Comparison of ENCODE assay signal across 8 cellular contexts in genomic region chr10:74244097-74244685, GRCh38.
DNase-seq lines count a peak whose midpoint lies in the region; ATAC-seq and TF ChIP-seq lines count a peak whose summit lies in the region.

No MANE protein-coding gene starts in this region.

- no peaks in the 10 kb centered on the region for H3K9me3 ChIP-seq in transverse colon

- no peaks in the 10 kb centered on the region for H3K4me1 ChIP-seq in transverse colon

- H3K4me3 ChIP-seq in WI38 (ENCODE audit: low read depth, low read length) (no peak overlapping the region), transverse colon (no peak overlapping the region)

- H3K27me3 ChIP-seq in transverse colon: no peaks in the 10 kb centered on the region

- TF ChIP-seq POLR2A in transverse colon (IDR thresholded peaks at IDR 0.05): no peak

- WGBS in transverse colon (ENCODE audit: low coverage in 1 of 2), 2 donors: 3 to 5% methylated on average over 3 of the region's 3 CpGs

- DNase-seq in NCI-H510A treated with DMSO at 0.1 percent for 48 hours (lab: John Stamatoyannopoulos, UW) (peak; percentile 61), NCI-H510A (lab: John Stamatoyannopoulos, UW) (no peak), HT-29 (ENCODE audit: low spot score) (peak; percentile 74), glomerular visceral epithelial cell (ENCODE audit: extremely low spot score) (peak; percentile 50), transverse colon (no peak)

- in situ Hi-C loops in transverse colon (cut with MboI; ENCODE audit: low pct_ligation_motif_present in 1 of 4, low pct_unique_long_range_greater_than_20kb in 1 of 4, low sequenced_read_pairs in 3 of 4): loop anchor here in 1 of 4 donors (10.0 kb wide), 1 partner anchor 851 kb away; a partner anchor contains a TSS

- no peaks in the 10 kb centered on the region for H3K36me3 ChIP-seq in transverse colon

- ATAC-seq in HG03039 (IDR thresholded peaks at IDR 0.05; ENCODE audit: unreplicated experiment): no peak
- no peak for ATAC-seq in GM18502 (IDR thresholded peaks at IDR 0.05; ENCODE audit: poor library complexity, unreplicated experiment)

- H3K27ac ChIP-seq in transverse colon: no peak overlapping the region

- TF ChIP-seq CTCF in WI38 (IDR thresholded peaks at IDR 0.05; ENCODE audit: low read depth, low read length) (0 out of 2 replicates have a peak, but pooled peaks have one; percentile 12), transverse colon (IDR thresholded peaks at IDR 0.05) (peak; percentile 47 to 58 (median 50))

- intact Hi-C loops in transverse colon (cut with DNase I; ENCODE audit: low total_unique reads): no loop called here

- no peak for TF ChIP-seq EP300 in transverse colon (IDR thresholded peaks at IDR 0.05; ENCODE audit: low read depth)

Comparison
In these comparisons a context has a peak if more than half of its experiments do, and no peak if none do; other contexts are left out.
1. DNase-seq: peak in NCI-H510A treated with DMSO at 0.1 percent for 48 hours (single experiment), HT-29 (single experiment) and glomerular visceral epithelial cell (single experiment); none in NCI-H510A (single experiment) and transverse colon (single experiment).